In genomic region chr10:71963756-71964668, GRCh38 we compare ENCODE assay signal across 9 cellular contexts. TPM values are rescaled to one million over a fixed set of nuclear protein-coding genes. Genes with fewer than 3 reads are reported as not detected.
DNase-seq lines count a peak whose midpoint lies in the region; ATAC-seq, FAIRE-seq and TF ChIP-seq lines count a peak whose summit lies in the region.
"Had no signal": no experiment of that assay in that cellular context is flagged by ENCODE, and none has a peak within 500 bp of the region (broad histone marks: within the 10 kb centered on the region; RNA-seq: fewer than 3 reads in every experiment).

A gene with protein sequence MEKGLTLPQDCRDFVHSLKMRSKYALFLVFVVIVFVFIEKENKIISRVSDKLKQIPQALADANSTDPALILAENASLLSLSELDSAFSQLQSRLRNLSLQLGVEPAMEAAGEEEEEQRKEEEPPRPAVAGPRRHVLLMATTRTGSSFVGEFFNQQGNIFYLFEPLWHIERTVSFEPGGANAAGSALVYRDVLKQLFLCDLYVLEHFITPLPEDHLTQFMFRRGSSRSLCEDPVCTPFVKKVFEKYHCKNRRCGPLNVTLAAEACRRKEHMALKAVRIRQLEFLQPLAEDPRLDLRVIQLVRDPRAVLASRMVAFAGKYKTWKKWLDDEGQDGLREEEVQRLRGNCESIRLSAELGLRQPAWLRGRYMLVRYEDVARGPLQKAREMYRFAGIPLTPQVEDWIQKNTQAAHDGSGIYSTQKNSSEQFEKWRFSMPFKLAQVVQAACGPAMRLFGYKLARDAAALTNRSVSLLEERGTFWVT (plus strand): TSS chr10:71964395. CDS start chr10:72005843, 41,448 bp downstream.

- DNase-seq in T-helper 1 cell (no peak), RCC 7860 (ENCODE audit: low spot score) (peak; percentile 48), dermis blood vessel endothelial cell (peak; percentile 69), right lobe of liver (peak; percentile 58 to 69 (median 60)), middle frontal gyrus (ENCODE audit: extremely low spot score, low spot score) (no peak), DMS79 (lab: John Stamatoyannopoulos, UW) (no peak)

- H3K4me1 ChIP-seq in right lobe of liver (peaks cover 0 to 14% (median 0%) of the 10 kb centered on the region in 4 donors), stomach smooth muscle (ENCODE audit: control insufficient read depth, insufficient read depth, low read length) (peaks cover 49% of the 10 kb centered on the region)

- H3K9me3 ChIP-seq in right lobe of liver (no peaks in the 10 kb centered on the region), stomach smooth muscle (ENCODE audit: control insufficient read depth in 2 of 2, low read length in 2 of 2) (no peaks in the 10 kb centered on the region)

- no peak for TF ChIP-seq CTCF in right lobe of liver (IDR thresholded peaks at IDR 0.05)

- no peaks in the 10 kb centered on the region for H3K27me3 ChIP-seq in right lobe of liver
- no peaks in the 10 kb centered on the region for H3K27me3 ChIP-seq in stomach smooth muscle (ENCODE audit: control insufficient read depth in 1 of 2, insufficient read depth in 2 of 2, low read length in 2 of 2)

- H3K9me3 Mint-ChIP-seq in T-helper 1 cell treated with Interleukin-12 subunit alpha and Interleukin-12 subunit beta and Interleukin-4 antibody, amounts not matched to agents 30 μg/mL and 1 μg/mL, for 36 hours: no peaks in the 10 kb centered on the region

- peaks cover 69% of the 10 kb centered on the region for H3K27me3 Mint-ChIP-seq in T-helper 1 cell treated with Interleukin-12 subunit alpha and Interleukin-12 subunit beta and Interleukin-4 antibody, amounts not matched to agents 30 μg/mL and 1 μg/mL, for 36 hours (ENCODE audit: low read depth)

- peak; percentile 20 for TF ChIP-seq POLR2A in right lobe of liver (IDR thresholded peaks at IDR 0.05)

- peak; percentile 79 to 86 (median 84) for ATAC-seq in right lobe of liver

- peak within 1 kb of the TSS; percentile 61 to 91 for H3K9ac ChIP-seq in stomach smooth muscle (ENCODE audit: low read length in 2 of 2)

- intact Hi-C loops in right lobe of liver (cut with DNase I): no loop called here

- H3K4me3 ChIP-seq in right lobe of liver: peak within 1 kb of the TSS; percentile 40 to 51 (median 45)
- H3K4me3 ChIP-seq in stomach smooth muscle (ENCODE audit: low read length in 2 of 2): peak within 1 kb of the TSS; percentile 85 to 96

- H3K36me3 ChIP-seq in right lobe of liver (no peaks in the 10 kb centered on the region), stomach smooth muscle (ENCODE audit: control insufficient read depth in 2 of 2, insufficient read depth in 2 of 2, low read length in 2 of 2) (no peaks in the 10 kb centered on the region)

- peaks cover 4% of the 10 kb centered on the region for H3K4me1 Mint-ChIP-seq in T-helper 1 cell treated with Interleukin-12 subunit alpha and Interleukin-12 subunit beta and Interleukin-4 antibody, amounts not matched to agents 30 μg/mL and 1 μg/mL, for 36 hours (ENCODE audit: low read depth)

- H3K36me3 Mint-ChIP-seq in T-helper 1 cell treated with Interleukin-12 subunit alpha and Interleukin-12 subunit beta and Interleukin-4 antibody, amounts not matched to agents 30 μg/mL and 1 μg/mL, for 36 hours (ENCODE audit: low read depth): no peaks in the 10 kb centered on the region

- no peak for FAIRE-seq in RCC 7860 (lab: Jason Lieb, UNC)
- FAIRE-seq: colon had no signal

- H3K4me3 Mint-ChIP-seq in T-helper 1 cell treated with Interleukin-12 subunit alpha and Interleukin-12 subunit beta and Interleukin-4 antibody, amounts not matched to agents 30 μg/mL and 1 μg/mL, for 36 hours: peak within 1 kb of the TSS; percentile 64

- H3K27ac ChIP-seq in right lobe of liver: peak within 1 kb of the TSS; percentile 63 to 75 (median 66)
- H3K27ac ChIP-seq in stomach smooth muscle (ENCODE audit: low read length): peak within 1 kb of the TSS; percentile 95

- WGBS in right lobe of liver (ENCODE audit: insufficient coverage, low coverage, low lambda C conversion rate, missing lambda C conversion rate): 0% methylated on average over 1 of the region's 88 CpGs

- no peak within 1 kb of the TSS for H3K27ac Mint-ChIP-seq in T-helper 1 cell treated with Interleukin-12 subunit alpha and Interleukin-12 subunit beta and Interleukin-4 antibody, amounts not matched to agents 30 μg/mL and 1 μg/mL, for 36 hours

RNA-seq across cellular contexts. Expression of the gene that starts here (rescaled TPM):
- total RNA-seq in dermis blood vessel endothelial cell: 7.0 TPM in 2 replicates
- total RNA-seq in right lobe of liver: 1 to 10 TPM in 5 of 6 experiments, under 1 TPM in 1; 0.81 to 2.5 (median 1.8) TPM

Comparison
In these comparisons a context has a peak if more than half of its experiments do, and no peak if none do; other contexts are left out.
1. DNase-seq: peak in RCC 7860 (single experiment), dermis blood vessel endothelial cell (single experiment) and right lobe of liver (3 of 3); none in T-helper 1 cell (0 of 5), middle frontal gyrus (single experiment) and DMS79 (single experiment).